ENCODE assay signal across 8 cellular contexts in genomic region chr3:177196473-177197040, GRCh38. TPM values are rescaled to one million over a fixed set of nuclear protein-coding genes. Genes with fewer than 3 reads are reported as not detected.
DNase-seq lines count a peak whose midpoint lies in the region; ATAC-seq, FAIRE-seq and TF ChIP-seq lines count a peak whose summit lies in the region.

No MANE protein-coding gene starts in this region.

- H3K36me3 Mint-ChIP-seq in activated CD4-positive, alpha-beta memory T cell treated with anti-CD3 and anti-CD28 coated beads, Interleukin-2, amount 10 ng/mL, durations not matched to agents 7 days and 5 days (ENCODE audit: low read depth): peaks cover 42% of the 10 kb centered on the region

- CTCF ChIA-PET in activated CD4-positive, alpha-beta memory T cell treated with anti-CD3 and anti-CD28 coated beads, Interleukin-2, amount 10 ng/mL, durations not matched to agents 7 days and 5 days (lab: Charles Lee): interaction anchor here (1.6 to 3.4 kb wide), 3 partner anchors 51 to 164 kb away, joined by 5 to 23 read pairs (median 14); no protein-coding TSS in a partner anchor
- CTCF ChIA-PET in endothelial cell of umbilical vein (lab: Charles Lee): interaction anchor here (1.0 to 5.2 kb wide), 6 partner anchors 36 to 1189 kb away, joined by 3 to 76 read pairs (median 6); no protein-coding TSS in a partner anchor

- dilution Hi-C loops in endothelial cell of umbilical vein (cut with MboI; ENCODE audit: extremely low pct_ligation_motif_present, low sequenced_read_pairs): no loop called here

- no peaks in the 10 kb centered on the region for H3K9me3 Mint-ChIP-seq in activated CD4-positive, alpha-beta memory T cell treated with anti-CD3 and anti-CD28 coated beads, Interleukin-2, amount 10 ng/mL, durations not matched to agents 7 days and 5 days

- no peaks in the 10 kb centered on the region for H3K27me3 Mint-ChIP-seq in activated CD4-positive, alpha-beta memory T cell treated with anti-CD3 and anti-CD28 coated beads, Interleukin-2, amount 10 ng/mL, durations not matched to agents 7 days and 5 days

- H3K9me1 ChIP-seq in endothelial cell of umbilical vein (replicated peaks; ENCODE audit: control insufficient read depth, extremely low read depth, insufficient read depth, low read length): no peaks in the 10 kb centered on the region

- H3K4me1 ChIP-seq in endothelial cell of umbilical vein (ENCODE audit: control insufficient read depth, extremely low read depth, insufficient read depth, low read length): peaks cover 32% of the 10 kb centered on the region
- H3K4me1 ChIP-seq in suprapubic skin: peaks cover 40% of the 10 kb centered on the region

- peak overlapping the region; percentile 43 for H3K4me2 ChIP-seq in endothelial cell of umbilical vein (ENCODE audit: insufficient read depth, low read length)

- TF ChIP-seq POLR2A in endothelial cell of umbilical vein (IDR thresholded peaks at IDR 0.05; ENCODE audit: low read depth, low read length) (no peak), suprapubic skin (IDR thresholded peaks at IDR 0.05) (no peak)

- H3K27ac Mint-ChIP-seq in activated CD4-positive, alpha-beta memory T cell treated with anti-CD3 and anti-CD28 coated beads, Interleukin-2, amount 10 ng/mL, durations not matched to agents 7 days and 5 days: peak overlapping the region; percentile 96

- TF ChIP-seq EP300 in suprapubic skin (IDR thresholded peaks at IDR 0.05): no peak

- peak overlapping the region; percentile 98 for H3K4me3 Mint-ChIP-seq in activated CD4-positive, alpha-beta memory T cell treated with anti-CD3 and anti-CD28 coated beads, Interleukin-2, amount 10 ng/mL, durations not matched to agents 7 days and 5 days

- H3K27ac ChIP-seq in endothelial cell of umbilical vein (ENCODE audit: insufficient read depth, low read depth, low read length) (peak overlapping the region; percentile 93), suprapubic skin (peak overlapping the region; percentile 99)

- FAIRE-seq in endothelial cell of umbilical vein (lab: Jason Lieb, UNC): no peak

- H3K27me3 ChIP-seq in endothelial cell of umbilical vein (ENCODE audit: control insufficient read depth in 2 of 2, insufficient read depth in 2 of 2, low read length in 2 of 2) (no peaks in the 10 kb centered on the region), suprapubic skin (no peaks in the 10 kb centered on the region)

- WGBS in suprapubic skin: 1% methylated on average over 28 of the region's 42 CpGs

- peak overlapping the region; percentile 84 to 97 (median 95) for H3K4me3 ChIP-seq in endothelial cell of umbilical vein (replicated peaks in 1 of 3; ENCODE audit: insufficient read depth in 1 of 3, low read depth in 1 of 3, low read length in 3 of 3)
- H3K4me3 ChIP-seq in suprapubic skin: peak overlapping the region; percentile 95

- TF ChIP-seq CTCF in endothelial cell of umbilical vein (IDR thresholded peaks at IDR 0.05; ENCODE audit: extremely low read depth in 1 of 2, insufficient read depth in 1 of 2, low read depth in 1 of 2, low read length in 2 of 2): no peak
- TF ChIP-seq CTCF in suprapubic skin (IDR thresholded peaks at IDR 0.05): no peak

- H4K20me1 ChIP-seq in endothelial cell of umbilical vein (replicated peaks; ENCODE audit: control insufficient read depth, extremely low read depth, insufficient read depth, low read length): peaks cover 6% of the 10 kb centered on the region

- DNase-seq in NCI-H2171 treated with DMSO at 0.1 percent for 48 hours (lab: John Stamatoyannopoulos, UW) (peak; percentile 49), NCI-H2171 (lab: John Stamatoyannopoulos, UW) (no peak), LHCN-M2 (ENCODE audit: low read depth) (peak; percentile 58), endothelial cell of umbilical vein (ENCODE audit: low read depth, low spot score) (peak; percentile 44), mucosa of gallbladder (ENCODE audit: low spot score) (peak; percentile 18), suprapubic skin (ENCODE audit: low spot score in 2 of 2) (peak in 1 of 2 donors; percentile 74)
- peak; percentile 51 for DNase-seq in activated CD4-positive, alpha-beta memory T cell treated with anti-CD3 and anti-CD28 coated beads, Interleukin-2, amount 10 ng/mL, durations not matched to agents 7 days and 5 days

- peaks cover 52% of the 10 kb centered on the region for H3K79me2 ChIP-seq in endothelial cell of umbilical vein (ENCODE audit: control insufficient read depth, insufficient read depth, low read length)

- intact Hi-C loops in endothelial cell of umbilical vein (cut with micrococcal nuclease): loop anchor here (1.0 to 10.0 kb wide), 11 partner anchors 145 to 1061 kb away; no protein-coding TSS in a partner anchor

- H3K9ac ChIP-seq in endothelial cell of umbilical vein (replicated peaks; ENCODE audit: extremely low read depth, insufficient read depth, low read length): peak overlapping the region; percentile 99

- POLR2A ChIA-PET in activated CD4-positive, alpha-beta memory T cell treated with anti-CD3 and anti-CD28 coated beads, Interleukin-2, amount 10 ng/mL, durations not matched to agents 7 days and 5 days (lab: Charles Lee): interaction anchor here (0.7 to 12.3 kb wide), 20 partner anchors 8 to 582 kb away, joined by 3 to 374 read pairs (median 4); no protein-coding TSS in a partner anchor
- POLR2A ChIA-PET in endothelial cell of umbilical vein (lab: Charles Lee): interaction anchor here (1.1 kb wide), 1 partner anchor 163 kb away, joined by 10 read pairs; no protein-coding TSS in a partner anchor

- H3K9me3 ChIP-seq in endothelial cell of umbilical vein (replicated peaks; ENCODE audit: control insufficient read depth, insufficient read depth, low read length) (no peaks in the 10 kb centered on the region), suprapubic skin (no peaks in the 10 kb centered on the region)

- BruUV-seq in endothelial cell of umbilical vein (replicated peaks; lab: Mats Ljungman, UMichigan): no TSS peak

- ATAC-seq in HG02938 (IDR thresholded peaks at IDR 0.05; ENCODE audit: unreplicated experiment): no peak

- H3K4me1 Mint-ChIP-seq in activated CD4-positive, alpha-beta memory T cell treated with anti-CD3 and anti-CD28 coated beads, Interleukin-2, amount 10 ng/mL, durations not matched to agents 7 days and 5 days: peaks cover 61% of the 10 kb centered on the region

- H2AFZ ChIP-seq in endothelial cell of umbilical vein (ENCODE audit: low read depth, low read length): no peak overlapping the region

- H3K36me3 ChIP-seq in endothelial cell of umbilical vein (ENCODE audit: control insufficient read depth in 2 of 2, extremely low read depth in 1 of 2, insufficient read depth in 2 of 2, low read length in 2 of 2): no peaks in the 10 kb centered on the region
- no peaks in the 10 kb centered on the region for H3K36me3 ChIP-seq in suprapubic skin

TF ChIP-seq in endothelial cell of umbilical vein, 7 proteins besides CTCF, POLR2A, EP300 and RAD21:
- TF ChIP-seq FOS (IDR thresholded peaks at IDR 0.05; ENCODE audit: borderline replicate concordance, insufficient read depth, low read length) (no peak), POLR2AphosphoS5 (IDR thresholded peaks at IDR 0.05; ENCODE audit: insufficient read depth, low read depth, low read length) (no peak), GATA2 (IDR thresholded peaks at IDR 0.05; ENCODE audit: insufficient read depth, insufficient read length, low read depth, low read length) (no peak), JUN (IDR thresholded peaks at IDR 0.05; ENCODE audit: borderline replicate concordance, insufficient read depth, insufficient read length, low read depth) (no peak), MAX (IDR thresholded peaks at IDR 0.05; ENCODE audit: insufficient read depth, insufficient read length) (no peak), MYC (IDR thresholded peaks at IDR 0.05; ENCODE audit: low read depth, low read length) (no peak), EZH2 (IDR thresholded peaks at IDR 0.05; ENCODE audit: borderline replicate concordance, low read depth, low read length, severe bottlenecking) (no peak)

RNA-seq across cellular contexts. Expression of gene TBL1XR1, which starts 0.7 kb away (rescaled TPM):
- total RNA-seq in LHCN-M2 (2014; rRNA removed) (69.4 and 78.2 TPM in 2 replicates), endothelial cell of umbilical vein (146 and 152 TPM in 2 replicates), mucosa of gallbladder (137 TPM), suprapubic skin (10 to 100 TPM; 56.0 to 90.8 (median 75.6) TPM)
- 39.9 TPM for polyA plus RNA-seq in LHCN-M2 (2012)
- total RNA-seq in activated CD4-positive, alpha-beta memory T cell treated with anti-CD3 and anti-CD28 coated beads, Interleukin-2, amount 10 ng/mL, durations not matched to agents 7 days and 5 days: 100 to 1,000 TPM; 178 to 187 TPM
- polyA plus RNA-seq in endothelial cell of umbilical vein: 26.5 and 26.9 TPM in 2 replicates
- polyA plus RNA-seq in endothelial cell of umbilical vein (2011; cell fraction: cytosol; rRNA removed): 24.3 and 31.9 TPM in 2 replicates
- polyA plus RNA-seq in endothelial cell of umbilical vein (2011; cell fraction: nucleus; rRNA removed): 71.4 and 72.3 TPM in 2 replicates
- 35.7 and 49.3 TPM in 2 replicates for polyA plus RNA-seq in endothelial cell of umbilical vein (2012)
- 373 and 501 TPM in 2 replicates for polyA minus RNA-seq in endothelial cell of umbilical vein
- 262 TPM for polyA minus RNA-seq in endothelial cell of umbilical vein (2011; cell fraction: cytosol; rRNA and poly(A)+ RNA removed)
- 229 and 284 TPM in 2 replicates for polyA minus RNA-seq in endothelial cell of umbilical vein (2011; cell fraction: nucleus; rRNA and poly(A)+ RNA removed)
